ENCODE assay signal across 8 cellular contexts in the genomic region with DNA sequence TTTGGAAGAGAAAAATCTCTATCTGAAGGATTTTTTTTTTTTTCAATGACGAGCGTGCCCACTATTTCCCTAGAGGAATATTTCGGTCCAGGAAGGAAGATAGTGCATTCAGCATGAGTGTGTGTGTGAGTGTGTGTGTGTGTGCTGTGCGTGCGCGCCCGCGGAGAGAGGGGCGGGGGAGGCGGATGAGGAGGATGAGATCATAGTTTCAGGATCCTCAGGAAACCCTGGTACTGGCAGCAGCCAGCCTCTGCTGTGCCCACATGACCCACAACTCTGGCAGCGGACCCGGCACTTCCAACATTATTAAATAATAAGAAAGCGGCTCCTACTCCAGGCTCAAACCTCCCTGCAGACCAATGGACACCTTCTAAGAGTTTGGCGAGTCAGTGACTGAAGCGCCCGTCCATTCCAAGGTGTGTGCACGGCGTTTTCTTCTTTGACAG.
DNase-seq lines count a peak whose midpoint lies in the region; ATAC-seq and TF ChIP-seq lines count a peak whose summit lies in the region.

No MANE protein-coding gene starts in this region.

- TF ChIP-seq POLR2A in prostate gland (IDR thresholded peaks at IDR 0.05): no peak

- intact Hi-C loops in ascending aorta (cut with DNase I) (loop anchor here (2.0 to 10.0 kb wide), 5 partner anchors 100 to 422 kb away; no protein-coding TSS in a partner anchor), right cardiac atrium (cut with DNase I) (loop anchor here in 1 of 4 donors (5.0 kb wide), 1 partner anchor 154 kb away; no protein-coding TSS in a partner anchor), prostate gland (cut with DNase I) (loop anchor here (5.0 to 10.0 kb wide), 3 partner anchors 99 to 294 kb away; no protein-coding TSS in a partner anchor)

- TF ChIP-seq CTCF in AG09309 (IDR thresholded peaks at IDR 0.05; ENCODE audit: control insufficient read depth, insufficient read depth, low read depth, low read length, missing control alignments) (no peak), ascending aorta (IDR thresholded peaks at IDR 0.05) (no peak), prostate gland (IDR thresholded peaks at IDR 0.05) (no peak)

- WGBS in right cardiac atrium: under 1% methylated on average over 18 of the region's 18 CpGs
- 2% methylated on average over 11 of the region's 18 CpGs for WGBS in prostate gland

- ATAC-seq in GM18909 (IDR thresholded peaks at IDR 0.05; ENCODE audit: poor library complexity, unreplicated experiment) (peak; percentile 79), HG03139 (IDR thresholded peaks at IDR 0.05; ENCODE audit: unreplicated experiment) (peak; percentile 64), right cardiac atrium (peak; percentile 89 to 90), GM18870 (IDR thresholded peaks at IDR 0.05; ENCODE audit: unreplicated experiment) (no peak)

- no peaks in the 10 kb centered on the region for H3K36me3 ChIP-seq in ascending aorta
- no peaks in the 10 kb centered on the region for H3K36me3 ChIP-seq in prostate gland

- H3K9me3 ChIP-seq in ascending aorta (no peaks in the 10 kb centered on the region), right cardiac atrium (ENCODE audit: control insufficient read depth, low read length) (no peaks in the 10 kb centered on the region), prostate gland (no peaks in the 10 kb centered on the region)

- peak overlapping the region; percentile 70 to 76 for H3K27ac ChIP-seq in ascending aorta
- H3K27ac ChIP-seq in right cardiac atrium (ENCODE audit: low read length): peak overlapping the region; percentile 90
- H3K27ac ChIP-seq in prostate gland: peak overlapping the region in 1 of 2 donors; percentile 58

- peak; percentile 20 for DNase-seq in AG09309 (ENCODE audit: low read depth)
- peak; percentile 36 for DNase-seq in NCI-H345 treated with DMSO at 0.1 percent for 48 hours (lab: John Stamatoyannopoulos, UW; ENCODE audit: unreplicated experiment)
- DNase-seq in ascending aorta (ENCODE audit: low spot score in 2 of 2): peak; percentile 64 to 90
- DNase-seq in right cardiac atrium: peak; percentile 77 to 90 (median 87)
- peak; percentile 10 for DNase-seq in prostate gland (ENCODE audit: low spot score)

- H3K4me3 ChIP-seq in AG09309 (ENCODE audit: control insufficient read depth, low read depth, low read length): peak overlapping the region; percentile 25
- peak overlapping the region; percentile 70 to 83 for H3K4me3 ChIP-seq in ascending aorta
- peak overlapping the region; percentile 82 for H3K4me3 ChIP-seq in right cardiac atrium (ENCODE audit: low read length)
- H3K4me3 ChIP-seq in prostate gland: peak overlapping the region; percentile 27 to 39

- H3K27me3 ChIP-seq in ascending aorta (no peaks in the 10 kb centered on the region), right cardiac atrium (ENCODE audit: control insufficient read depth, insufficient read depth) (no peaks in the 10 kb centered on the region), prostate gland (replicated peaks; ENCODE audit: insufficient read depth) (no peaks in the 10 kb centered on the region)

- H3K4me1 ChIP-seq in ascending aorta (no peaks in the 10 kb centered on the region), right cardiac atrium (ENCODE audit: control insufficient read depth, insufficient read depth, low read length) (no peaks in the 10 kb centered on the region), prostate gland (replicated peaks) (no peaks in the 10 kb centered on the region)

Comparison
In these comparisons a context has a peak if more than half of its experiments do, and no peak if none do; other contexts are left out.
1. DNase-seq: peak in every context shown above with its lines; median percentile 87 in right cardiac atrium; 77 in ascending aorta; 36 in NCI-H345 treated with DMSO at 0.1 percent for 48 hours; 20 in AG09309; 10 in prostate gland.
2. H3K4me3 ChIP-seq: peak in every context shown above with its lines; median percentile 82 in right cardiac atrium; 76 in ascending aorta; 33 in prostate gland; 25 in AG09309.